Comparison of ENCODE assay signal across 13 cellular contexts in the genomic region with DNA sequence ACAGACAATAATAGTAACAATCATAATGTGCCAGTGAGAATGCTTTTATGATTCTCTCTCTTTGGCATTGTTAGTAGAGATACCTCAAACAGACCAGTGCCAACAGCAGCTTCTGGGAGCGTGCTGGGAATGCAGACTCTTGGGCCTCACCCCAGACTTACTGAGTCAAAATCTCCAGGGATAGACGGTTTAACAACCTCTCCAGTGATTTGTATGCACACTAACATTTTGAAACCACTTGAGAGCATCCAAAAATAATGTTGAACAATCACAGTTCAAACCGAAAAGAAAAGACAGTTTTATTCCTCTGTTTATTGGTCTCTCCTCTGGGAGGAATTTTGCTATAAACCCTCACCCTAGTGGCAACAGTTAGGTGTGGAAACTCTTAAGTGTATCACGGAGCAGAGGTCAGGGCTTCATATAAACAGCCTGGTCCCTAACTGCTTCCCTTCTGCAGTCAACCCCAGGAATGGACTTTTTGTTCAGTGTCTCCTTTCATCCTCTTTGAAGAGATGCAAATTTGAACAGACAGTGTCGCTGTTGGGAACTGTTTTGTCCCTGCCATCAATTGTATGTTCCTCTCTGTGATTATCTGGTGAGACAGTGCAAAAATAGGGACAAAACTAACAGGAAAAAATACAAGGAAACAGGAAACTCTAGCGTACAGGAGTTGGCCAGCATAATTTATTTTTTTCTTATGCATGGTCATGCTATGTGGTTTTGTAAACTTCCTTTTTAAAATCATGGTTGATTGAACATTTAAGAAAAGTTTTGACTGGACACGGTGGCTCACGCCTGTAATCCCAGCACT.
DNase-seq lines count a peak whose midpoint lies in the region; FAIRE-seq and TF ChIP-seq lines count a peak whose summit lies in the region.
"Had no signal": no experiment of that assay in that cellular context is flagged by ENCODE, and none has a peak within 500 bp of the region (broad histone marks: within the 10 kb centered on the region; RNA-seq: fewer than 3 reads in every experiment).

No MANE protein-coding gene starts in this region.

- peak overlapping the region; percentile 3 for H2AFZ ChIP-seq in astrocyte (ENCODE audit: low read depth, low read length)

- H3K79me2 ChIP-seq in astrocyte (ENCODE audit: insufficient read depth, low read length) = no peaks in the 10 kb centered on the region

- H3K27ac ChIP-seq in astrocyte (ENCODE audit: low read depth, low read length) = no peak overlapping the region
- H3K27ac ChIP-seq: uterus had no signal

- no peak overlapping the region for H3K4me3 Mint-ChIP-seq in astrocyte (ENCODE audit: unreplicated experiment)
- H3K4me3 Mint-ChIP-seq: activated T-helper 1 cell treated with anti-CD3 and anti-CD28 coated beads, Interleukin-12 subunit alpha, Interleukin-12 subunit beta, Interleukin-2, Interleukin-4 antibody, amounts not matched to agents 30 ng/mL and 10 ng/mL and 1 ng/mL, durations not matched to agents 14 hours and 24 hours and 36 hours; memory B cell had no signal

- no peaks in the 10 kb centered on the region for H3K4me1 Mint-ChIP-seq in astrocyte (ENCODE audit: low read depth, unreplicated experiment)
- H3K4me1 Mint-ChIP-seq: memory B cell had no signal

- no peaks in the 10 kb centered on the region for H3K36me3 ChIP-seq in astrocyte (ENCODE audit: insufficient read depth, low read length)
- H3K36me3 ChIP-seq: uterus had no signal

- DNase-seq in HCEC 1CT (peak; percentile 24), astrocyte (ENCODE audit: low read depth) (peak; percentile 4), left kidney (ENCODE audit: low read depth, low spot score) (peak; percentile 47), stromal cell of bone marrow (ENCODE audit: low read depth) (peak; percentile 49), epidermal melanocyte (ENCODE audit: insufficient read length, low spot score) (no peak), NCI-H1436 treated with DMSO at 0.1 percent for 48 hours (lab: John Stamatoyannopoulos, UW) (no peak), ACHN (no peak)
- DNase-seq: activated CD4-positive, CD25-positive, alpha-beta regulatory T cell; NCI-H510A treated with DMSO at 0.1 percent for 48 hours; Right ventricle myocardium superior had no signal

- H3K4me1 ChIP-seq in astrocyte (ENCODE audit: insufficient read depth, low read length) = no peaks in the 10 kb centered on the region
- H3K4me1 ChIP-seq: uterus had no signal

- no peak overlapping the region for H3K4me2 ChIP-seq in astrocyte (ENCODE audit: low read length)

- in situ Hi-C loops in ACHN (cut with HindIII; ENCODE audit: low pct_ligation_motif_present, low pct_unique_long_range_greater_than_20kb, low sequenced_read_pairs) = no loop called here

- no peaks in the 10 kb centered on the region for H3K9me3 Mint-ChIP-seq in astrocyte (ENCODE audit: unreplicated experiment)
- H3K9me3 Mint-ChIP-seq: activated T-helper 1 cell treated with anti-CD3 and anti-CD28 coated beads, Interleukin-12 subunit alpha, Interleukin-12 subunit beta, Interleukin-2, Interleukin-4 antibody, amounts not matched to agents 30 ng/mL and 10 ng/mL and 1 ng/mL, durations not matched to agents 14 hours and 24 hours and 36 hours had no signal

- no peaks in the 10 kb centered on the region for H3K9me3 ChIP-seq in astrocyte (ENCODE audit: insufficient read depth, low read depth, low read length)
- H3K9me3 ChIP-seq: uterus had no signal

- no peaks in the 10 kb centered on the region for H4K20me1 ChIP-seq in astrocyte (ENCODE audit: insufficient read depth, low read length)

- H3K4me3 ChIP-seq in astrocyte (ENCODE audit: insufficient read depth, low read depth, low read length) = no peak overlapping the region
- H3K4me3 ChIP-seq: uterus had no signal

- no peaks in the 10 kb centered on the region for H3K27me3 ChIP-seq in astrocyte (ENCODE audit: insufficient read depth, low read length)
- H3K27me3 ChIP-seq: uterus had no signal

- no peak overlapping the region for H3K27ac Mint-ChIP-seq in astrocyte (ENCODE audit: unreplicated experiment)
- H3K27ac Mint-ChIP-seq: activated T-helper 1 cell treated with anti-CD3 and anti-CD28 coated beads, Interleukin-12 subunit alpha, Interleukin-12 subunit beta, Interleukin-2, Interleukin-4 antibody, amounts not matched to agents 30 ng/mL and 10 ng/mL and 1 ng/mL, durations not matched to agents 14 hours and 24 hours and 36 hours; memory B cell had no signal

- H3K27me3 Mint-ChIP-seq in astrocyte (ENCODE audit: low read depth, unreplicated experiment) = no peaks in the 10 kb centered on the region
- H3K27me3 Mint-ChIP-seq: memory B cell had no signal

- H3K36me3 Mint-ChIP-seq in astrocyte (ENCODE audit: low read depth, unreplicated experiment) = no peaks in the 10 kb centered on the region
- H3K36me3 Mint-ChIP-seq: memory B cell had no signal

- no peak for FAIRE-seq in astrocyte (lab: Jason Lieb, UNC)

- TF ChIP-seq CTCF in astrocyte (IDR thresholded peaks at IDR 0.05; ENCODE audit: insufficient read depth, low read depth, low read length) = no peak

- H3K9ac ChIP-seq in astrocyte (ENCODE audit: low read length) = no peak overlapping the region

Comparison
In these comparisons a context has a peak if more than half of its experiments do, and no peak if none do; other contexts are left out.
1. DNase-seq: peak in HCEC 1CT (single experiment), astrocyte (single experiment), left kidney (single experiment) and stromal cell of bone marrow (single experiment); none in epidermal melanocyte (single experiment), NCI-H1436 treated with DMSO at 0.1 percent for 48 hours (single experiment) and ACHN (single experiment).